In genomic region chr20:53100476-53100911, GRCh38 we compare ENCODE assay signal across 1 cellular context.
TF ChIP-seq lines count a peak whose summit lies in the region.

No MANE protein-coding gene starts in this region.

TF ChIP-seq in GM23338, 12 proteins besides CTCF, POLR2A, EP300 and RAD21:
- TF ChIP-seq ZNF331 (CRISPR knock-in tag; IDR thresholded peaks at IDR 0.05; ENCODE audit: low read depth) (no peak), REST (IDR thresholded peaks at IDR 0.05; ENCODE audit: unreplicated experiment) (no peak), ETS1 (IDR thresholded peaks at IDR 0.05) (no peak), NANOG (IDR thresholded peaks at IDR 0.05; ENCODE audit: borderline replicate concordance) (no peak), ZNF114 (CRISPR knock-in tag; IDR thresholded peaks at IDR 0.05) (no peak), ZNF462 (CRISPR knock-in tag; IDR thresholded peaks at IDR 0.05) (no peak), EZH2phosphoT487 (IDR thresholded peaks at IDR 0.05; ENCODE audit: unreplicated experiment) (no peak), EZH2 (IDR thresholded peaks at IDR 0.05; ENCODE audit: low read depth, unreplicated experiment) (no peak), JUNB (IDR thresholded peaks at IDR 0.05; ENCODE audit: unreplicated experiment) (no peak), STAT1 (IDR thresholded peaks at IDR 0.05; ENCODE audit: unreplicated experiment) (no peak), POLR2AphosphoS5 (IDR thresholded peaks at IDR 0.05; ENCODE audit: low read depth) (no peak), CREB1 (CRISPR knock-in tag; IDR thresholded peaks at IDR 0.05; ENCODE audit: low read depth) (no peak)
